In the genomic region with DNA sequence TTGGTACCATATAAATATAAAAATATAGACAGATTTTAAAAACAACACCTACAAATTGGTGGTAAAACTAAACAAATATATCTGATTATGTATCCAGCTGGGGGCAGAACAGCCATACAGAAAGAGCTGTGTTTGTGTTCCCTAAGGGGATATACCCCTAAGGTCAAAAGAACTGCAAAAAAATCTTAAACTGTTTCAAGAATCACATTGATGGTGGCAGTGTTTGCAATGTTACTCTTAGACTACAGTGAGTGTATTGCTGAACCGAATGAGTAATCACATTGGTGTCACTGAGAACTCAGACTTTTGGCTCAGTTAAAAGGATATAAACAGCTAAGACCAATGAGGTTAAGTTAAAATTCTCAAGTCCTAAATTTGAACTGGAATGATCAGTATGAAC, we compare ENCODE assay signal across 1 cellular context.
TF ChIP-seq lines count a peak whose summit lies in the region.

No MANE protein-coding gene starts in this region.

TF ChIP-seq in IMR-90, 13 proteins besides CTCF, POLR2A, EP300 and RAD21 (continued from another document):
- no peak for TF ChIP-seq NFE2L2 (IDR thresholded peaks at IDR 0.05; ENCODE audit: low read depth, low read length)
- no peak for TF ChIP-seq FOS (IDR thresholded peaks at IDR 0.05; ENCODE audit: low read depth, low read length)
- no peak for TF ChIP-seq CHD1 (IDR thresholded peaks at IDR 0.05; ENCODE audit: low read depth, low read length)
- no peak for TF ChIP-seq BHLHE40 (IDR thresholded peaks at IDR 0.05; ENCODE audit: low read depth, low read length)
- TF ChIP-seq SMC3 (IDR thresholded peaks at IDR 0.05; ENCODE audit: low read depth, low read length): no peak
- TF ChIP-seq, protein P1, sequence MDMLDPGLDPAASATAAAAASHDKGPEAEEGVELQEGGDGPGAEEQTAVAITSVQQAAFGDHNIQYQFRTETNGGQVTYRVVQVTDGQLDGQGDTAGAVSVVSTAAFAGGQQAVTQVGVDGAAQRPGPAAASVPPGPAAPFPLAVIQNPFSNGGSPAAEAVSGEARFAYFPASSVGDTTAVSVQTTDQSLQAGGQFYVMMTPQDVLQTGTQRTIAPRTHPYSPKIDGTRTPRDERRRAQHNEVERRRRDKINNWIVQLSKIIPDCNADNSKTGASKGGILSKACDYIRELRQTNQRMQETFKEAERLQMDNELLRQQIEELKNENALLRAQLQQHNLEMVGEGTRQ (IDR thresholded peaks at IDR 0.05; ENCODE audit: low read depth, low read length): no peak
